In the genomic region with DNA sequence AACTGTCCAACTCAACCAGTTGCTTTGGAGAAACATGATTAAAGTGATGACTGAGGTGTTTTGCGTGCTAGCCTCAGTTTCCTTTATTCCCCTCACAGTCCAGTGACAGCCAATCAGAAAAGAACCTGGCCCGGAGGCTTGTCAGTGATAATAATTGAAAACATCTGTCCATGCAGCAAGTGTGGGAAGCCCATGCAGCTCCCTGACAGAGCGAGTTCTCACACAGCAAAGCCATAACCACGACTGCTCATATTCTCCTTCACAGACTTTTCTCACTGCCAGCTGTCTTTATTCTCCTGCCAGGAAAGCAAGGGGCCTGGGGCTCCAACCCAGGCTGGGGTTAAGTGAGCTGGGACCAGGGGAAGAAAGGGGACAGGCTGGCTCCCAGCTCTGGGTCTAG, we compare ENCODE assay signal across 1 cellular context.
A peak's percentile ranks its signal among the peaks of the same experiment; 100 is the strongest.
TF ChIP-seq lines count a peak whose summit lies in the region.

No MANE protein-coding gene starts in this region.

TF ChIP-seq in K562, 482 proteins besides CTCF, POLR2A, EP300 and RAD21:
- TF ChIP-seq, protein P1, sequence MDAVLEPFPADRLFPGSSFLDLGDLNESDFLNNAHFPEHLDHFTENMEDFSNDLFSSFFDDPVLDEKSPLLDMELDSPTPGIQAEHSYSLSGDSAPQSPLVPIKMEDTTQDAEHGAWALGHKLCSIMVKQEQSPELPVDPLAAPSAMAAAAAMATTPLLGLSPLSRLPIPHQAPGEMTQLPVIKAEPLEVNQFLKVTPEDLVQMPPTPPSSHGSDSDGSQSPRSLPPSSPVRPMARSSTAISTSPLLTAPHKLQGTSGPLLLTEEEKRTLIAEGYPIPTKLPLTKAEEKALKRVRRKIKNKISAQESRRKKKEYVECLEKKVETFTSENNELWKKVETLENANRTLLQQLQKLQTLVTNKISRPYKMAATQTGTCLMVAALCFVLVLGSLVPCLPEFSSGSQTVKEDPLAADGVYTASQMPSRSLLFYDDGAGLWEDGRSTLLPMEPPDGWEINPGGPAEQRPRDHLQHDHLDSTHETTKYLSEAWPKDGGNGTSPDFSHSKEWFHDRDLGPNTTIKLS (IDR thresholded peaks at IDR 0.05; ENCODE audit: borderline replicate concordance, low read depth): no peak
- peak; percentile 17; the same call in 1 of the 2 replicates for TF ChIP-seq ZNF316 (IDR thresholded peaks at IDR 0.05)
